ENCODE assay signal across 36 cellular contexts in genomic region chr4:100525689-100526088, GRCh38. TPM values are rescaled to one million over a fixed set of nuclear protein-coding genes. Genes with fewer than 3 reads are reported as not detected.
"Had no signal": no experiment of that assay in that cellular context is flagged by ENCODE, and none has a peak within 500 bp of the region (broad histone marks: within the 10 kb centered on the region; RNA-seq: fewer than 3 reads in every experiment).

No MANE protein-coding gene starts in this region.

- H3K27me3 ChIP-seq: brain microvascular endothelial cell, hepatocyte, sigmoid colon, stomach, suprapubic skin, tibial artery, upper lobe of right lung had no signal

- H3K4me1 ChIP-seq: sigmoid colon, stomach, suprapubic skin, tibial artery, upper lobe of right lung had no signal

- H3K9me2 ChIP-seq: SK-N-SH had no signal

- H3K9me3 Mint-ChIP-seq: activated T-helper 17 cell treated with anti-CD3 and anti-CD28 coated beads, Interleukin-2, amount 50 U/mL, for 72 hours had no signal

- H3K9me3 ChIP-seq: sigmoid colon, suprapubic skin, tibial artery, upper lobe of right lung had no signal

- H3K27ac Mint-ChIP-seq: activated CD4-positive, alpha-beta memory T cell treated with anti-CD3 and anti-CD28 coated beads, Interleukin-2, amount 10 ng/mL, durations not matched to agents 7 days and 5 days; activated CD4-positive, alpha-beta T cell treated with anti-CD3 and anti-CD28 coated beads, Interleukin-2, amount 10 ng/mL, durations not matched to agents 7 days and 5 days; activated T-helper 17 cell treated with anti-CD3 and anti-CD28 coated beads, Interleukin-2, amount 50 U/mL, for 72 hours; memory B cell; natural killer cell; stimulated activated memory B cell treated with anti-CD40 and anti-IgM and Interleukin-4, amounts not matched to agents 10 μg/mL and 1 μg/mL and 100 μg/mL, for 72 hours; T-helper 17 cell had no signal

- H3K27ac ChIP-seq: brain microvascular endothelial cell, hepatocyte, sigmoid colon, stomach, suprapubic skin, tibial artery, upper lobe of right lung had no signal

- ATAC-seq: activated T-cell treated with anti-CD3 and anti-CD28 coated beads, Interleukin-2, amount 50 U/mL, for 4 hours; activated T-helper 17 cell treated with anti-CD3 and anti-CD28 coated beads, Interleukin-2, amount 50 U/mL, for 72 hours; natural killer cell; stimulated activated memory B cell treated with anti-CD40 and anti-IgM and Interleukin-4, amounts not matched to agents 10 μg/mL and 1 μg/mL and 100 μg/mL, for 72 hours; T-helper 17 cell; upper lobe of right lung had no signal

- H3K27me3 Mint-ChIP-seq: T-helper 17 cell had no signal

- H3K36me3 Mint-ChIP-seq: memory B cell; stimulated activated memory B cell treated with anti-CD40 and anti-IgM and Interleukin-4, amounts not matched to agents 10 μg/mL and 1 μg/mL and 100 μg/mL, for 72 hours had no signal

- H3K79me2 ChIP-seq: hepatocyte had no signal

- H3K9ac ChIP-seq: SK-N-SH had no signal

- H2AFZ ChIP-seq: hepatocyte had no signal

- H3K4me2 ChIP-seq: hepatocyte, SK-N-SH, smooth muscle cell had no signal

- H3K4me1 Mint-ChIP-seq: activated T-helper 17 cell treated with anti-CD3 and anti-CD28 coated beads, Interleukin-2, amount 50 U/mL, for 72 hours; memory B cell; stimulated activated memory B cell treated with anti-CD40 and anti-IgM and Interleukin-4, amounts not matched to agents 10 μg/mL and 1 μg/mL and 100 μg/mL, for 72 hours; T-helper 17 cell had no signal

- H3K4me3 ChIP-seq: hepatocyte, sigmoid colon, smooth muscle cell, stomach, suprapubic skin, tibial artery, upper lobe of right lung had no signal

- H3K4me3 Mint-ChIP-seq: activated CD4-positive, alpha-beta memory T cell treated with anti-CD3 and anti-CD28 coated beads, Interleukin-2, amount 10 ng/mL, durations not matched to agents 7 days and 5 days; activated CD4-positive, alpha-beta T cell treated with anti-CD3 and anti-CD28 coated beads, Interleukin-2, amount 10 ng/mL, durations not matched to agents 7 days and 5 days; activated T-cell treated with anti-CD3 and anti-CD28 coated beads, Interleukin-2, amount 50 U/mL, for 4 hours; activated T-helper 17 cell treated with anti-CD3 and anti-CD28 coated beads, Interleukin-2, amount 50 U/mL, for 72 hours; memory B cell; natural killer cell; stimulated activated memory B cell treated with anti-CD40 and anti-IgM and Interleukin-4, amounts not matched to agents 10 μg/mL and 1 μg/mL and 100 μg/mL, for 72 hours; T-helper 17 cell had no signal

- DNase-seq: activated CD4-positive, alpha-beta memory T cell treated with anti-CD3 and anti-CD28 coated beads, Interleukin-2, amount 10 ng/mL, durations not matched to agents 7 days and 5 days; activated CD4-positive, alpha-beta T cell treated with anti-CD3 and anti-CD28 coated beads for 1 hour; activated CD4-positive, alpha-beta T cell treated with anti-CD3 and anti-CD28 coated beads, Interleukin-2, amount 10 ng/mL, durations not matched to agents 7 days and 5 days; activated gamma-delta T cell treated with Interleukin-2 at 50 U/mL for 16 hours; activated naive CD4-positive, alpha-beta T cell treated with anti-CD3 and anti-CD28 coated beads, Interleukin-2, amount 50 U/mL, for 16 hours; activated T-cell treated with anti-CD3 and anti-CD28 coated beads, Interleukin-2, amount 50 U/mL, for 4 hours; amniotic stem cell; brain microvascular endothelial cell; caudate nucleus; cortex of kidney; effector CD4-positive, alpha-beta T cell; foreskin melanocyte; islet precursor cell; natural killer cell; posterior cingulate gyrus; retina; sigmoid colon; SK-N-SH; stimulated activated CD4-positive, alpha-beta T cell treated with anti-CD3 and anti-CD28 coated beads, Interleukin-1b, Interleukin-23, amount 100 ng/mL, for 48 hours; stimulated activated CD4-positive, alpha-beta T cell treated with anti-CD3 and anti-CD28 coated beads, Interleukin-4, amount 100 ng/mL, for 4 hours; stimulated activated CD8-positive, alpha-beta memory T cell treated with anti-CD3 and anti-CD28 coated beads, Interleukin-4, amount 100 ng/mL, for 48 hours; stomach; T-helper 17 cell; T1000; tibial artery; upper lobe of right lung had no signal

- H3K36me3 ChIP-seq: brain microvascular endothelial cell, sigmoid colon, stomach, suprapubic skin, tibial artery, upper lobe of right lung had no signal

RNA-seq across cellular contexts. Expression of gene EMCN, which starts 7.9 kb away (rescaled TPM):
- total RNA-seq: activated CD4-positive, alpha-beta memory T cell treated with anti-CD3 and anti-CD28 coated beads, Interleukin-2, amount 10 ng/mL, durations not matched to agents 7 days and 5 days; activated CD4-positive, alpha-beta T cell treated with anti-CD3 and anti-CD28 coated beads, Interleukin-2, amount 10 ng/mL, durations not matched to agents 7 days and 5 days; activated T-cell treated with anti-CD3 and anti-CD28 coated beads, Interleukin-2, amount 50 U/mL, for 4 hours; activated T-helper 17 cell treated with anti-CD3 and anti-CD28 coated beads, Interleukin-2, amount 50 U/mL, for 72 hours; astrocyte; chondrocyte; epithelial cell of proximal tubule; fibroblast of lung; natural killer cell; smooth muscle cell; T-helper 17 cell had no signal
- polyA plus RNA-seq: fibroblast of lung, smooth muscle cell had no signal
